ENCODE assay signal across 6 cellular contexts in genomic region chrY:18025487-18025886, GRCh38. TPM values are rescaled to one million over a fixed set of nuclear protein-coding genes. Genes with fewer than 3 reads are reported as not detected.
"Had no signal": no experiment of that assay in that cellular context is flagged by ENCODE, and none has a peak within 500 bp of the region (broad histone marks: within the 10 kb centered on the region; RNA-seq: fewer than 3 reads in every experiment).

Gene CDY2A, plus strand, starts transcription at chrY:18025787. Its CDS starts 328 bp downstream, at chrY:18026115.

RNA-seq across cellular contexts. Expression of gene CDY2A, which starts in this region (rescaled TPM):
- polyA plus RNA-seq: endothelial cell of umbilical vein, esophagus, fibroblast of lung, foreskin keratinocyte, heart left ventricle, heart right ventricle had no signal
